10 cellular contexts compared by ENCODE assay signal in genomic region chr2:237614151-237614720, GRCh38. TPM values are rescaled to one million over a fixed set of nuclear protein-coding genes. Genes with fewer than 3 reads are reported as not detected.
DNase-seq lines count a peak whose midpoint lies in the region; ATAC-seq and TF ChIP-seq lines count a peak whose summit lies in the region.
"Had no signal": no experiment of that assay in that cellular context is flagged by ENCODE, and none has a peak within 500 bp of the region (broad histone marks: within the 10 kb centered on the region; RNA-seq: fewer than 3 reads in every experiment).

No MANE protein-coding gene starts in this region.

- peak; percentile 51 for DNase-seq in activated CD8-positive, alpha-beta T cell treated with anti-CD3 and anti-CD28 coated beads for 36 hours
- DNase-seq in activated CD8-positive, alpha-beta T cell treated with anti-CD3 and anti-CD28 coated beads, Interleukin-2, amount 10 ng/mL, durations not matched to agents 7 days and 5 days = no peak
- DNase-seq in SJCRH30 = peak; percentile 58 to 70
- no peak for DNase-seq in aorta
- DNase-seq in mucosa of descending colon = no peak
- DNase-seq: natural killer cell had no signal

- peaks cover 38% of the 10 kb centered on the region for H3K4me1 Mint-ChIP-seq in activated CD8-positive, alpha-beta T cell treated with anti-CD3 and anti-CD28 coated beads for 36 hours (ENCODE audit: low read depth)
- H3K4me1 Mint-ChIP-seq in activated CD8-positive, alpha-beta T cell treated with anti-CD3 and anti-CD28 coated beads, Interleukin-2, amount 10 ng/mL, durations not matched to agents 7 days and 5 days (ENCODE audit: low read depth) = peaks cover 37% of the 10 kb centered on the region

- peak overlapping the region; percentile 30 for H3K27ac ChIP-seq in SJCRH30
- H3K27ac ChIP-seq in iPS-20b (ENCODE audit: low read length) = peak overlapping the region; percentile 16
- H3K27ac ChIP-seq in aorta (ENCODE audit: low read depth in 1 of 2, low read length in 2 of 2) = peak overlapping the region; percentile 64 to 86

- no peaks in the 10 kb centered on the region for H3K9me3 Mint-ChIP-seq in activated CD8-positive, alpha-beta T cell treated with anti-CD3 and anti-CD28 coated beads for 36 hours
- H3K9me3 Mint-ChIP-seq in activated CD8-positive, alpha-beta T cell treated with anti-CD3 and anti-CD28 coated beads, Interleukin-2, amount 10 ng/mL, durations not matched to agents 7 days and 5 days (ENCODE audit: insufficient read depth) = no peaks in the 10 kb centered on the region
- H3K9me3 Mint-ChIP-seq: CD8-positive, alpha-beta memory T cell; natural killer cell had no signal

- intact Hi-C loops in activated CD8-positive, alpha-beta T cell treated with anti-CD3 and anti-CD28 coated beads for 36 hours (cut with micrococcal nuclease) = no loop called here
- intact Hi-C loops in aorta (cut with DNase I) (no loop called here), mucosa of descending colon (cut with DNase I, micrococcal nuclease) (no loop called here)

- no peaks in the 10 kb centered on the region for H3K27me3 Mint-ChIP-seq in activated CD8-positive, alpha-beta T cell treated with anti-CD3 and anti-CD28 coated beads for 36 hours
- H3K27me3 Mint-ChIP-seq in activated CD8-positive, alpha-beta T cell treated with anti-CD3 and anti-CD28 coated beads, Interleukin-2, amount 10 ng/mL, durations not matched to agents 7 days and 5 days (ENCODE audit: low read depth) = peaks cover 14% of the 10 kb centered on the region

- H3K27me3 ChIP-seq in SJCRH30 = no peaks in the 10 kb centered on the region
- H3K27me3 ChIP-seq in iPS-20b (ENCODE audit: insufficient read depth, low read length) = no peaks in the 10 kb centered on the region
- no peaks in the 10 kb centered on the region for H3K27me3 ChIP-seq in aorta (ENCODE audit: control insufficient read depth in 1 of 2, insufficient read depth in 2 of 2, low read length in 1 of 2)

- no peak overlapping the region for H3K27ac Mint-ChIP-seq in activated CD8-positive, alpha-beta T cell treated with anti-CD3 and anti-CD28 coated beads for 36 hours
- H3K27ac Mint-ChIP-seq in activated CD8-positive, alpha-beta T cell treated with anti-CD3 and anti-CD28 coated beads, Interleukin-2, amount 10 ng/mL, durations not matched to agents 7 days and 5 days = no peak overlapping the region
- H3K27ac Mint-ChIP-seq: natural killer cell had no signal

- H3K36me3 Mint-ChIP-seq in activated CD8-positive, alpha-beta T cell treated with anti-CD3 and anti-CD28 coated beads for 36 hours (ENCODE audit: low read depth) = no peaks in the 10 kb centered on the region
- H3K36me3 Mint-ChIP-seq in activated CD8-positive, alpha-beta T cell treated with anti-CD3 and anti-CD28 coated beads, Interleukin-2, amount 10 ng/mL, durations not matched to agents 7 days and 5 days (ENCODE audit: low read depth) = no peaks in the 10 kb centered on the region
- H3K36me3 Mint-ChIP-seq: CD8-positive, alpha-beta memory T cell; natural killer cell had no signal

- TF ChIP-seq CTCF in activated CD8-positive, alpha-beta T cell treated with anti-CD3 and anti-CD28 coated beads for 36 hours (IDR thresholded peaks at IDR 0.05) = no peak
- TF ChIP-seq CTCF in mucosa of descending colon (IDR thresholded peaks at IDR 0.05) = no peak

- no peak overlapping the region for H3K4me3 Mint-ChIP-seq in activated CD8-positive, alpha-beta T cell treated with anti-CD3 and anti-CD28 coated beads for 36 hours
- no peak overlapping the region for H3K4me3 Mint-ChIP-seq in activated CD8-positive, alpha-beta T cell treated with anti-CD3 and anti-CD28 coated beads, Interleukin-2, amount 10 ng/mL, durations not matched to agents 7 days and 5 days
- H3K4me3 Mint-ChIP-seq: CD8-positive, alpha-beta memory T cell; natural killer cell had no signal

- H3K9ac ChIP-seq in iPS-20b (ENCODE audit: low read depth, low read length) = peak overlapping the region; percentile 42; the same call in 1 of the 2 replicates

- peaks cover 61% of the 10 kb centered on the region for H3K4me1 ChIP-seq in SJCRH30
- H3K4me1 ChIP-seq in iPS-20b (ENCODE audit: insufficient read depth, low read length) = peaks cover 26% of the 10 kb centered on the region
- peaks cover 0 to 12% of the 10 kb centered on the region in 2 donors for H3K4me1 ChIP-seq in aorta (ENCODE audit: control insufficient read depth in 1 of 2, insufficient read depth in 2 of 2, low read length in 2 of 2)
- H3K4me1 ChIP-seq in mucosa of descending colon (ENCODE audit: low read depth) = peaks cover 4% of the 10 kb centered on the region

- no peak overlapping the region for H3K4me3 ChIP-seq in SJCRH30
- no peak overlapping the region for H3K4me3 ChIP-seq in iPS-20b (ENCODE audit: low read length)
- H3K4me3 ChIP-seq in aorta (ENCODE audit: low read length in 2 of 2) = no peak overlapping the region
- H3K4me3 ChIP-seq in mucosa of descending colon = no peak overlapping the region

- POLR2A ChIA-PET in activated CD8-positive, alpha-beta T cell treated with anti-CD3 and anti-CD28 coated beads for 36 hours (lab: Charles Lee) = interaction anchor here (1.4 kb wide), 1 partner anchor 13 kb away, joined by 3 read pairs; no protein-coding TSS in a partner anchor
- POLR2A ChIA-PET in activated CD8-positive, alpha-beta T cell treated with anti-CD3 and anti-CD28 coated beads, Interleukin-2, amount 10 ng/mL, durations not matched to agents 7 days and 5 days (lab: Charles Lee) = interaction anchor here (1.2 kb wide), 1 partner anchor 10 kb away, joined by 4 read pairs; no protein-coding TSS in a partner anchor

- CTCF ChIA-PET in activated CD8-positive, alpha-beta T cell treated with anti-CD3 and anti-CD28 coated beads for 36 hours (lab: Charles Lee) = interaction anchor here (1.1 to 1.8 kb wide), 2 partner anchors 18 to 33 kb away, joined by 3 to 4 read pairs; no protein-coding TSS in a partner anchor
- CTCF ChIA-PET in activated CD8-positive, alpha-beta T cell treated with anti-CD3 and anti-CD28 coated beads, Interleukin-2, amount 10 ng/mL, durations not matched to agents 7 days and 5 days (lab: Charles Lee) = interaction anchor here (2.5 kb wide), 1 partner anchor 12 kb away, joined by 8 read pairs; no protein-coding TSS in a partner anchor

- WGBS in aorta, 2 donors = 89 to 91% methylated on average over 9 of the region's 9 CpGs

- peak; percentile 62 for ATAC-seq in activated CD8-positive, alpha-beta T cell treated with anti-CD3 and anti-CD28 coated beads for 36 hours
- no peak for ATAC-seq in activated CD8-positive, alpha-beta T cell treated with anti-CD3 and anti-CD28 coated beads, Interleukin-2, amount 10 ng/mL, durations not matched to agents 7 days and 5 days
- no peak for ATAC-seq in aorta (ENCODE audit: low FRiP score)
- no peak for ATAC-seq in mucosa of descending colon
- ATAC-seq in GM21360 (IDR thresholded peaks at IDR 0.05; ENCODE audit: unreplicated experiment) = no peak
- ATAC-seq in HG03097 (IDR thresholded peaks at IDR 0.05; ENCODE audit: low FRiP score, unreplicated experiment) = no peak
- ATAC-seq: natural killer cell had no signal

- H3K9me3 ChIP-seq in SJCRH30 (replicated peaks) = no peaks in the 10 kb centered on the region
- no peaks in the 10 kb centered on the region for H3K9me3 ChIP-seq in iPS-20b (ENCODE audit: insufficient read depth, low read depth, low read length)
- H3K9me3 ChIP-seq in aorta (ENCODE audit: control insufficient read depth, low read length) = no peaks in the 10 kb centered on the region
- H3K9me3 ChIP-seq in mucosa of descending colon = no peaks in the 10 kb centered on the region

- H3K36me3 ChIP-seq in SJCRH30 (no peaks in the 10 kb centered on the region), iPS-20b (ENCODE audit: insufficient read depth, low read depth, low read length) (no peaks in the 10 kb centered on the region), aorta (ENCODE audit: control insufficient read depth in 1 of 2, insufficient read depth in 2 of 2, low read length in 1 of 2) (no peaks in the 10 kb centered on the region), mucosa of descending colon (ENCODE audit: low read depth) (no peaks in the 10 kb centered on the region)

RNA-seq across cellular contexts. Expression of gene LRRFIP1, which starts 13.2 kb away (rescaled TPM):
- 100 to 1,000 TPM; 264 to 281 TPM for total RNA-seq in activated CD8-positive, alpha-beta T cell treated with anti-CD3 and anti-CD28 coated beads for 36 hours
- total RNA-seq in activated CD8-positive, alpha-beta T cell treated with anti-CD3 and anti-CD28 coated beads, Interleukin-2, amount 10 ng/mL, durations not matched to agents 7 days and 5 days = 100 to 1,000 TPM; 189 to 207 TPM
- total RNA-seq in SJCRH30 (2014; rRNA removed; shearing (Covaris generic)) = 53.3 and 61.5 TPM in 2 replicates
- total RNA-seq in aorta (100 to 1,000 TPM; 234 to 348 TPM), mucosa of descending colon (100 to 1,000 TPM; 114 to 157 (median 120) TPM)
- polyA plus RNA-seq in aorta = 100 to 1,000 TPM; 100 to 105 TPM

RNA-seq across cellular contexts. Expression of gene RAB17, which starts 23.7 kb away (rescaled TPM):
- under 1 TPM; 0.14 to 0.69 TPM for total RNA-seq in activated CD8-positive, alpha-beta T cell treated with anti-CD3 and anti-CD28 coated beads for 36 hours
- under 1 TPM; 0.16 to 0.61 TPM for total RNA-seq in activated CD8-positive, alpha-beta T cell treated with anti-CD3 and anti-CD28 coated beads, Interleukin-2, amount 10 ng/mL, durations not matched to agents 7 days and 5 days
- 3.4 and 3.6 TPM in 2 replicates for total RNA-seq in SJCRH30 (2014; rRNA removed; shearing (Covaris generic))
- total RNA-seq in aorta = 1 to 10 TPM; 3.7 to 4.5 TPM
- 10 to 100 TPM; 11.1 to 22.3 TPM for polyA plus RNA-seq in aorta
- total RNA-seq in mucosa of descending colon = 10 to 100 TPM; 25.8 to 95.2 (median 62.8) TPM
- total RNA-seq: CD8-positive, alpha-beta memory T cell; natural killer cell had no signal
- polyA plus RNA-seq: CD8-positive, alpha-beta memory T cell had no signal

RNA-seq across cellular contexts. Expression of gene PRLH, which starts 47.9 kb away (rescaled TPM):
- total RNA-seq in activated CD8-positive, alpha-beta T cell treated with anti-CD3 and anti-CD28 coated beads for 36 hours = not detected
- total RNA-seq in activated CD8-positive, alpha-beta T cell treated with anti-CD3 and anti-CD28 coated beads, Interleukin-2, amount 10 ng/mL, durations not matched to agents 7 days and 5 days = not detected
- total RNA-seq in SJCRH30 (2014; rRNA removed; shearing (Covaris generic)) = not detected in 2 replicates
- total RNA-seq in aorta (not detected), mucosa of descending colon (not detected)
- not detected for polyA plus RNA-seq in aorta
- total RNA-seq: CD8-positive, alpha-beta memory T cell; natural killer cell had no signal
- polyA plus RNA-seq: CD8-positive, alpha-beta memory T cell had no signal

Comparison
In these comparisons a context has a peak if more than half of its experiments do, and no peak if none do; other contexts are left out.
1. DNase-seq: peak in activated CD8-positive, alpha-beta T cell treated with anti-CD3 and anti-CD28 coated beads for 36 hours (single experiment) and SJCRH30 (2 of 2); none in activated CD8-positive, alpha-beta T cell treated with anti-CD3 and anti-CD28 coated beads, Interleukin-2, amount 10 ng/mL, durations not matched to agents 7 days and 5 days (single experiment), aorta (0 of 2) and mucosa of descending colon (0 of 3).
2. H3K27ac ChIP-seq: peak in every context shown above with its lines; median percentile 75 in aorta; 30 in SJCRH30; 16 in iPS-20b.